Comparison of ENCODE assay signal across 8 cellular contexts in genomic region chr1:226083303-226084101, GRCh38. TPM values are rescaled to one million over a fixed set of nuclear protein-coding genes. Genes with fewer than 3 reads are reported as not detected.
A peak's percentile ranks its signal among the peaks of the same experiment; 100 is the strongest.
DNase-seq lines count a peak whose midpoint lies in the region; ATAC-seq lines count a peak whose summit lies in the region.

No MANE protein-coding gene starts in this region.

- peak overlapping the region; percentile 94 for H3K4me2 ChIP-seq in BLaER1

- H3K9ac ChIP-seq in BLaER1 = peak overlapping the region; percentile 74

- peak overlapping the region; percentile 71 for H3K4me3 ChIP-seq in BLaER1

- peak; percentile 89 for DNase-seq in NCI-H69 (lab: John Stamatoyannopoulos, UW)
- peak; percentile 93 for DNase-seq in activated CD4-positive, alpha-beta memory T cell treated with anti-CD3 and anti-CD28 coated beads for 36 hours
- peak; percentile 91 for DNase-seq in effector CD4-positive, alpha-beta T cell
- peak; percentile 92 for DNase-seq in medulla oblongata (ENCODE audit: extremely low spot score)
- DNase-seq in stimulated activated CD8-positive, alpha-beta memory T cell treated with anti-CD3 and anti-CD28 coated beads, Interleukin-12 subunit alpha, Interleukin-12 subunit beta, amount 100 ng/mL, for 24 hours (ENCODE audit: extremely low read depth) = peak; percentile 67

- H3K27ac ChIP-seq in BLaER1 = peak overlapping the region; percentile 72

- H3K4me1 ChIP-seq in BLaER1 = peaks cover 15% of the 10 kb centered on the region

- H3K9me3 Mint-ChIP-seq in activated CD4-positive, alpha-beta memory T cell treated with anti-CD3 and anti-CD28 coated beads for 36 hours = no peaks in the 10 kb centered on the region

- POLR2A ChIA-PET in activated CD4-positive, alpha-beta memory T cell treated with anti-CD3 and anti-CD28 coated beads for 36 hours (lab: Charles Lee) = interaction anchor here (0.5 to 2.8 kb wide), 13 partner anchors 10 to 324 kb away, joined by 3 to 24 read pairs (median 4); partner anchors contain the start of genes H3-3A, LIN9 and PYCR2

- no peaks in the 10 kb centered on the region for H3K27me3 ChIP-seq in BLaER1

- H3K36me3 Mint-ChIP-seq in activated CD4-positive, alpha-beta memory T cell treated with anti-CD3 and anti-CD28 coated beads for 36 hours = no peaks in the 10 kb centered on the region

- no peaks in the 10 kb centered on the region for H3K9me3 ChIP-seq in BLaER1

- no peaks in the 10 kb centered on the region for H3K36me3 ChIP-seq in BLaER1

- H4K20me1 ChIP-seq in BLaER1 = no peaks in the 10 kb centered on the region

- H3K4me3 Mint-ChIP-seq in activated CD4-positive, alpha-beta memory T cell treated with anti-CD3 and anti-CD28 coated beads for 36 hours = peak overlapping the region; percentile 86

- CTCF ChIA-PET in activated CD4-positive, alpha-beta memory T cell treated with anti-CD3 and anti-CD28 coated beads for 36 hours (lab: Charles Lee) = interaction anchor here (0.5 to 3.2 kb wide), 13 partner anchors 11 to 267 kb away, joined by 3 to 21 read pairs (median 3); partner anchors contain the start of gene H3-3A

- no peaks in the 10 kb centered on the region for H3K27me3 Mint-ChIP-seq in activated CD4-positive, alpha-beta memory T cell treated with anti-CD3 and anti-CD28 coated beads for 36 hours

- ATAC-seq in GM19035 (IDR thresholded peaks at IDR 0.05; ENCODE audit: unreplicated experiment) (peak; percentile 94), HG03196 (IDR thresholded peaks at IDR 0.05; ENCODE audit: unreplicated experiment) (peak; percentile 92)

- intact Hi-C loops in activated CD4-positive, alpha-beta memory T cell treated with anti-CD3 and anti-CD28 coated beads for 36 hours (cut with micrococcal nuclease) = loop anchor here (2.0 kb wide), 4 partner anchors 17 to 39 kb away; no protein-coding TSS in a partner anchor

- H3K27ac Mint-ChIP-seq in activated CD4-positive, alpha-beta memory T cell treated with anti-CD3 and anti-CD28 coated beads for 36 hours = no peak overlapping the region

- peaks cover 8% of the 10 kb centered on the region for H3K4me1 Mint-ChIP-seq in activated CD4-positive, alpha-beta memory T cell treated with anti-CD3 and anti-CD28 coated beads for 36 hours (ENCODE audit: low read depth)

RNA-seq across cellular contexts. Expression of gene H3-3A, which starts 21.0 kb away (rescaled TPM):
- total RNA-seq in activated CD4-positive, alpha-beta memory T cell treated with anti-CD3 and anti-CD28 coated beads for 36 hours = 100 to 1,000 TPM; 317 to 320 TPM

Comparison
In these comparisons a context has a peak if more than half of its experiments do, and no peak if none do; other contexts are left out.
1. Peak in every context shown above with its lines: DNase-seq, ATAC-seq, H3K4me3 ChIP-seq and H3K27ac ChIP-seq.